In genomic region chr2:151357359-151357758, GRCh38 we compare ENCODE assay signal across 11 cellular contexts. TPM values are rescaled to one million over a fixed set of nuclear protein-coding genes. Genes with fewer than 3 reads are reported as not detected.
DNase-seq lines count a peak whose midpoint lies in the region; ATAC-seq and TF ChIP-seq lines count a peak whose summit lies in the region.
"Had no signal": no experiment of that assay in that cellular context is flagged by ENCODE, and none has a peak within 500 bp of the region (broad histone marks: within the 10 kb centered on the region; RNA-seq: fewer than 3 reads in every experiment).

A gene with protein sequence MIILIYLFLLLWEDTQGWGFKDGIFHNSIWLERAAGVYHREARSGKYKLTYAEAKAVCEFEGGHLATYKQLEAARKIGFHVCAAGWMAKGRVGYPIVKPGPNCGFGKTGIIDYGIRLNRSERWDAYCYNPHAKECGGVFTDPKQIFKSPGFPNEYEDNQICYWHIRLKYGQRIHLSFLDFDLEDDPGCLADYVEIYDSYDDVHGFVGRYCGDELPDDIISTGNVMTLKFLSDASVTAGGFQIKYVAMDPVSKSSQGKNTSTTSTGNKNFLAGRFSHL (plus strand): TSS chr2:151357592. CDS start chr2:151357667, 75 bp downstream.

- H3K4me1 ChIP-seq in suprapubic skin: no peaks in the 10 kb centered on the region

- H3K4me3 Mint-ChIP-seq in Calu3 (ENCODE audit: low read depth, unreplicated experiment): no peak within 1 kb of the TSS
- H3K4me3 Mint-ChIP-seq: activated B cell treated with CpG ODN at 0.5 μM for 24 hours had no signal

- no peaks in the 10 kb centered on the region for H3K9me3 Mint-ChIP-seq in Calu3 (ENCODE audit: low read depth, unreplicated experiment)
- H3K9me3 Mint-ChIP-seq: activated B cell treated with CpG ODN at 0.5 μM for 24 hours had no signal

- ATAC-seq in GM19023 (IDR thresholded peaks at IDR 0.05; ENCODE audit: unreplicated experiment): no peak
- ATAC-seq in GM21526 (IDR thresholded peaks at IDR 0.05; ENCODE audit: low FRiP score, unreplicated experiment): no peak

- TF ChIP-seq POLR2A in suprapubic skin (IDR thresholded peaks at IDR 0.05): peak; percentile 25 to 52

- DNase-seq in HT1080 (ENCODE audit: low read depth) (peak; percentile 83), astrocyte of the spinal cord (ENCODE audit: low read depth, low spot score) (peak; percentile 90), inferior parietal cortex (ENCODE audit: extremely low spot score) (peak; percentile 48), suprapubic skin (ENCODE audit: low spot score in 2 of 2) (no peak), Calu3 (no peak), cerebellar cortex (ENCODE audit: low spot score) (no peak)
- DNase-seq: activated B cell treated with CpG ODN at 0.5 μM for 24 hours, Karpas-422, small intestine had no signal

- in situ Hi-C loops in astrocyte of the spinal cord (cut with HindIII; ENCODE audit: low sequenced_read_pairs): no loop called here

- H3K27ac ChIP-seq in suprapubic skin: peak within 1 kb of the TSS; percentile 27

- H3K36me3 Mint-ChIP-seq in Calu3 (ENCODE audit: insufficient read depth, unreplicated experiment): no peaks in the 10 kb centered on the region

- H3K4me3 ChIP-seq in astrocyte of the spinal cord (ENCODE audit: low read depth, low read length): no peak within 1 kb of the TSS
- H3K4me3 ChIP-seq in suprapubic skin: no peak within 1 kb of the TSS

- no peaks in the 10 kb centered on the region for H3K9me3 ChIP-seq in suprapubic skin

- H3K27me3 ChIP-seq in suprapubic skin: no peaks in the 10 kb centered on the region

- H3K36me3 ChIP-seq in suprapubic skin: no peaks in the 10 kb centered on the region

- CTCF ChIA-PET in Calu3 (lab: Charles Lee): interaction anchor here (0.5 kb wide), 1 partner anchor 29 kb away, joined by 3 read pairs; no protein-coding TSS in a partner anchor

- no peaks in the 10 kb centered on the region for H3K27me3 Mint-ChIP-seq in Calu3 (ENCODE audit: unreplicated experiment)
- H3K27me3 Mint-ChIP-seq: activated B cell treated with CpG ODN at 0.5 μM for 24 hours had no signal

- peaks cover 29% of the 10 kb centered on the region for H3K4me1 Mint-ChIP-seq in Calu3 (ENCODE audit: low read depth, unreplicated experiment)
- H3K4me1 Mint-ChIP-seq: activated B cell treated with CpG ODN at 0.5 μM for 24 hours had no signal

- intact Hi-C loops in Calu3 (cut with micrococcal nuclease; ENCODE audit: unreplicated experiment): no loop called here

- no peak for TF ChIP-seq CTCF in astrocyte of the spinal cord (IDR thresholded peaks at IDR 0.05; ENCODE audit: low read depth, low read length)
- no peak for TF ChIP-seq CTCF in suprapubic skin (IDR thresholded peaks at IDR 0.05)
- no peak for TF ChIP-seq CTCF in Calu3 (IDR thresholded peaks at IDR 0.05; ENCODE audit: unreplicated experiment)

- 48% methylated on average over 3 of the region's 3 CpGs for WGBS in suprapubic skin

- H3K27ac Mint-ChIP-seq in Calu3 (ENCODE audit: unreplicated experiment): no peak within 1 kb of the TSS
- H3K27ac Mint-ChIP-seq: activated B cell treated with CpG ODN at 0.5 μM for 24 hours had no signal

- TF ChIP-seq EP300 in suprapubic skin (IDR thresholded peaks at IDR 0.05): no peak

- no TSS peak for BruUV-seq in Calu3 (replicated peaks; lab: Mats Ljungman, UMichigan)

RNA-seq across cellular contexts. Expression of the gene that starts here (rescaled TPM):
- 0.27 and 0.42 TPM in 2 replicates for total RNA-seq in HT1080 (2014; rRNA removed; shearing (Covaris generic))
- 0.28 and 0.71 TPM in 2 replicates for polyA plus RNA-seq in HT1080 (2015; cell fraction: cytosol; rRNA removed)
- polyA plus RNA-seq in HT1080 (2015; cell fraction: nucleus; rRNA removed): 0.58 and 1.9 TPM in 2 replicates
- total RNA-seq in suprapubic skin (under 1 TPM in 1 of 4 donors, not detected in 3; 0.45 TPM), Calu3 (2022) (1.7 and 2.7 TPM in 2 replicates)

Comparison
In these comparisons a context has a peak if more than half of its experiments do, and no peak if none do; other contexts are left out.
1. DNase-seq: peak in HT1080 (single experiment), astrocyte of the spinal cord (single experiment) and inferior parietal cortex (single experiment); none in suprapubic skin (0 of 2), Calu3 (single experiment) and cerebellar cortex (single experiment).